35 cellular contexts compared by ENCODE assay signal in genomic region chr3:130635285-130635684, GRCh38.
"Had no signal": no experiment of that assay in that cellular context is flagged by ENCODE, and none has a peak within 500 bp of the region (broad histone marks: within the 10 kb centered on the region; RNA-seq: fewer than 3 reads in every experiment).

No MANE protein-coding gene starts in this region.

- H3K9me3 ChIP-seq: MG63 had no signal

- H3K4me3 ChIP-seq: MG63 had no signal

- H3K36me3 ChIP-seq: MG63 had no signal

- DNase-seq: Karpas-422, Kasumi-1, MG63, MM.1S, MV-4-11, NCI-H1048, NCI-H1092, NCI-H1092 treated with DMSO at 0.1 percent for 48 hours, NCI-H1105, NCI-H1105 treated with DMSO at 0.1 percent for 48 hours, NCI-H1417, NCI-H1417 treated with DMSO at 0.1 percent for 48 hours, NCI-H1436, NCI-H1436 treated with DMSO at 0.1 percent for 48 hours, NCI-H146, NCI-H1694, NCI-H1694 treated with DMSO at 0.1 percent for 48 hours, NCI-H187, NCI-H187 treated with DMSO at 0.1 percent for 48 hours, NCI-H1930, NCI-H2029, NCI-H2029 treated with DMSO at 0.1 percent for 48 hours, NCI-H2081, NCI-H2081 treated with DMSO at 0.1 percent for 48 hours, NCI-H2107, NCI-H2171, NCI-H2171 treated with DMSO at 0.1 percent for 48 hours, NCI-H2227 treated with DMSO at 0.1 percent for 48 hours, NCI-H226, NCI-H345, NCI-H446, NCI-H446 treated with DMSO at 0.1 percent for 48 hours, NCI-H510A, NCI-H510A treated with DMSO at 0.1 percent for 48 hours, NCI-H524 had no signal
